In genomic region chr11:120137611-120138521, GRCh38 we compare ENCODE assay signal across 12 cellular contexts. TPM values are rescaled to one million over a fixed set of nuclear protein-coding genes. Genes with fewer than 3 reads are reported as not detected.
A peak's percentile ranks its signal among the peaks of the same experiment; 100 is the strongest.
DNase-seq lines count a peak whose midpoint lies in the region; ATAC-seq and TF ChIP-seq lines count a peak whose summit lies in the region.
"Had no signal": no experiment of that assay in that cellular context is flagged by ENCODE, and none has a peak within 500 bp of the region (broad histone marks: within the 10 kb centered on the region; RNA-seq: fewer than 3 reads in every experiment).

TSS of gene TRIM29 (minus strand) at chr11:120138113. CDS start at chr11:120138031, 82 bp downstream.

- TF ChIP-seq CTCF in coronary artery (IDR thresholded peaks at IDR 0.05) = no peak
- TF ChIP-seq CTCF in osteocyte (IDR thresholded peaks at IDR 0.05) = no peak

- CTCF ChIA-PET in CD8-positive, alpha-beta memory T cell (lab: Charles Lee) = interaction anchor here (0.6 kb wide), 1 partner anchor 1013 kb away, joined by 3 read pairs; no protein-coding TSS in a partner anchor

- no peaks in the 10 kb centered on the region for H3K36me3 Mint-ChIP-seq in osteocyte (ENCODE audit: unreplicated experiment)
- no peaks in the 10 kb centered on the region for H3K36me3 Mint-ChIP-seq in CD8-positive, alpha-beta memory T cell
- H3K36me3 Mint-ChIP-seq: naive B cell had no signal

- H3K27me3 ChIP-seq in CD8-positive, alpha-beta memory T cell (ENCODE audit: insufficient read depth, low read length, poor library complexity, severe bottlenecking) = no peaks in the 10 kb centered on the region

- POLR2A ChIA-PET in CD8-positive, alpha-beta memory T cell (lab: Charles Lee) = no interaction called here

- H3K27ac Mint-ChIP-seq in osteocyte (ENCODE audit: unreplicated experiment) = no peak within 1 kb of the TSS
- H3K27ac Mint-ChIP-seq in CD8-positive, alpha-beta memory T cell = no peak within 1 kb of the TSS
- H3K27ac Mint-ChIP-seq: naive B cell had no signal

- H3K4me3 Mint-ChIP-seq in osteocyte (ENCODE audit: unreplicated experiment) = no peak within 1 kb of the TSS
- H3K4me3 Mint-ChIP-seq in CD8-positive, alpha-beta memory T cell = no peak within 1 kb of the TSS

- no peaks in the 10 kb centered on the region for H3K4me1 Mint-ChIP-seq in osteocyte (ENCODE audit: unreplicated experiment)
- no peaks in the 10 kb centered on the region for H3K4me1 Mint-ChIP-seq in CD8-positive, alpha-beta memory T cell
- H3K4me1 Mint-ChIP-seq: naive B cell had no signal

- no peak within 1 kb of the TSS for H3K27ac ChIP-seq in coronary artery
- H3K27ac ChIP-seq in CD8-positive, alpha-beta memory T cell (ENCODE audit: low read depth, low read length) = no peak within 1 kb of the TSS
- H3K27ac ChIP-seq: KMS-11 had no signal

- DNase-seq in DMS53 (lab: John Stamatoyannopoulos, UW) = peak; percentile 86
- DNase-seq in LoVo (ENCODE audit: low spot score) = peak; percentile 35
- DNase-seq in coronary artery (ENCODE audit: low spot score) = peak; percentile 65
- peak; percentile 78 for DNase-seq in osteocyte (ENCODE audit: extremely low spot score, unreplicated experiment)
- no peak for DNase-seq in activated naive CD4-positive, alpha-beta T cell treated with Interleukin-2 at 50 U/mL for 16 hours
- DNase-seq in CD8-positive, alpha-beta memory T cell = no peak
- no peak for DNase-seq in OCI-M1 (lab: John Stamatoyannopoulos, UW)
- DNase-seq: central memory CD4-positive, alpha-beta T cell; naive B cell had no signal

- no peak within 1 kb of the TSS for H3K4me3 ChIP-seq in coronary artery
- H3K4me3 ChIP-seq in CD8-positive, alpha-beta memory T cell (ENCODE audit: low read length) = no peak within 1 kb of the TSS

- no peaks in the 10 kb centered on the region for H3K9me3 ChIP-seq in CD8-positive, alpha-beta memory T cell (ENCODE audit: low read length)

- H3K27me3 Mint-ChIP-seq in osteocyte (ENCODE audit: unreplicated experiment) = peaks cover 21% of the 10 kb centered on the region
- peaks cover 6 to 17% of the 10 kb centered on the region in 2 donors for H3K27me3 Mint-ChIP-seq in CD8-positive, alpha-beta memory T cell

- no peaks in the 10 kb centered on the region for H3K4me1 ChIP-seq in CD8-positive, alpha-beta memory T cell (ENCODE audit: insufficient read depth, low read length)

- no peak for ATAC-seq in HG03135 (IDR thresholded peaks at IDR 0.05; ENCODE audit: unreplicated experiment)

- no peaks in the 10 kb centered on the region for H3K36me3 ChIP-seq in CD8-positive, alpha-beta memory T cell (ENCODE audit: insufficient read depth, low read length)

- H3K9me3 Mint-ChIP-seq in osteocyte (ENCODE audit: unreplicated experiment) = no peaks in the 10 kb centered on the region
- H3K9me3 Mint-ChIP-seq in CD8-positive, alpha-beta memory T cell = no peaks in the 10 kb centered on the region
- H3K9me3 Mint-ChIP-seq: naive B cell had no signal

RNA-seq across cellular contexts. Expression of gene TRIM29, which starts in this region (rescaled TPM):
- not detected in 2 replicates for total RNA-seq in osteocyte
- total RNA-seq in CD8-positive, alpha-beta memory T cell = not detected
- not detected for polyA plus RNA-seq in CD8-positive, alpha-beta memory T cell
- total RNA-seq: glomerular endothelial cell had no signal

Comparison
In these comparisons a context has a peak if more than half of its experiments do, and no peak if none do; other contexts are left out.
1. Peak in DNase-seq in osteocyte; RNA of the gene not detected or under 1 TPM.
2. DNase-seq: peak in DMS53 (single experiment), LoVo (single experiment) and coronary artery (single experiment); none in activated naive CD4-positive, alpha-beta T cell treated with Interleukin-2 at 50 U/mL for 16 hours (single experiment), CD8-positive, alpha-beta memory T cell (0 of 5) and OCI-M1 (single experiment).